In the genomic region with DNA sequence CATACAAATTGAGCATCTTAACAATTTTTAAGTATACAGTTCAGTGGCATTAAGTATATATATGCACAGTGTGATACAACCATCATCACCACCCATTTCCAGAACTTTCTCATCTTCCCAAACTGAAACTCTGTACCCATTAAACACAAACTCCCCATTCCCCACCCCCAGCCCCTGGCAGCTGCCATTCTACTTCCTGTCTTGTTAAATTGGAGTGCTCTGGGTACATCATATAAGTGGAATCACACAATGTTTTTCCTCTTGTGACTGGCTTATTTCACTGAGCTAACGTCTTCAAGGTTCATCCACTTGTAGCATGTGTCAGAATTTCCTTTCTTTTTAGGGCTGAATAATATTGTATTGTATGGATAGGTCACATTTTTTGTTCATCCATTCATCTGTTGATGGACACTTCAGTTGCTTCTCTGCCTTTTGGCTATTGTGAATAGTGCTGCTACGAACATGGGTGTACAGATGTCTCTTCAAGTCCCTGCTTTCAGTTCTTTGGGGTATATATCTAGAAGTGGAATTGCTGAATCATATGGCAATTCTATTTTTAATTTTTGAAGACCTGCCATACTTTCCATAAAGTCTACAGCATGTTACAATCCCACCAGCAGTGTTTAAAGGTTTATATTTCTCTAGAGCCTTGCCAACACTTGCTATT, we compare ENCODE assay signal across 14 cellular contexts. TPM values are rescaled to one million over a fixed set of nuclear protein-coding genes. Genes with fewer than 3 reads are reported as not detected.
DNase-seq lines count a peak whose midpoint lies in the region; ATAC-seq, FAIRE-seq and TF ChIP-seq lines count a peak whose summit lies in the region.
"Had no signal": no experiment of that assay in that cellular context is flagged by ENCODE, and none has a peak within 500 bp of the region (broad histone marks: within the 10 kb centered on the region; RNA-seq: fewer than 3 reads in every experiment).

No MANE protein-coding gene starts in this region.

- no peak for TF ChIP-seq POLR2A in GM12892 (IDR thresholded peaks at IDR 0.05; ENCODE audit: low read depth, low read length)

- peak overlapping the region; percentile 70 for H3K27ac ChIP-seq in DND-41 (ENCODE audit: low read length)
- H3K27ac ChIP-seq: SJCRH30 had no signal

- peaks cover 28% of the 10 kb centered on the region for H3K27me3 Mint-ChIP-seq in T-helper 2 cell treated with Interferon-gamma antibody and Interleukin-4, amounts not matched to agents 5 μg/mL and 100 μg/mL, for 36 hours (ENCODE audit: low read depth)
- peaks cover 12% of the 10 kb centered on the region for H3K27me3 Mint-ChIP-seq in activated T-helper 17 cell treated with anti-CD3 and anti-CD28 coated beads, Interleukin-2, amount 50 U/mL, for 72 hours
- no peaks in the 10 kb centered on the region for H3K27me3 Mint-ChIP-seq in natural killer cell (ENCODE audit: low read depth in 2 of 2)

- peak; percentile 35; the same call in 2 of the 3 replicates for ATAC-seq in DND-41 (ENCODE audit: insufficient read depth, low read depth)
- no peak for ATAC-seq in activated T-helper 17 cell treated with anti-CD3 and anti-CD28 coated beads, Interleukin-2, amount 50 U/mL, for 72 hours (replicated peaks)
- ATAC-seq in natural killer cell = no peak
- ATAC-seq in HG03139 (IDR thresholded peaks at IDR 0.05; ENCODE audit: unreplicated experiment) = no peak
- no peak for ATAC-seq in HG03439 (IDR thresholded peaks at IDR 0.05; ENCODE audit: unreplicated experiment)

- H3K4me3 Mint-ChIP-seq in T-helper 2 cell treated with Interferon-gamma antibody and Interleukin-4, amounts not matched to agents 5 μg/mL and 100 μg/mL, for 36 hours = peak overlapping the region; percentile 80
- H3K4me3 Mint-ChIP-seq in activated T-helper 17 cell treated with anti-CD3 and anti-CD28 coated beads, Interleukin-2, amount 50 U/mL, for 72 hours = peak overlapping the region; percentile 75
- H3K4me3 Mint-ChIP-seq in natural killer cell = peak overlapping the region; percentile 73
- H3K4me3 Mint-ChIP-seq: neural crest cell had no signal

- DNase-seq in T-helper 2 cell treated with Interferon-gamma antibody and Interleukin-4, amounts not matched to agents 5 μg/mL and 100 μg/mL, for 36 hours (ENCODE audit: low spot score) = no peak
- no peak for DNase-seq in T-helper 2 cell
- DNase-seq in DND-41 = peak; percentile 26
- DNase-seq in natural killer cell = no peak
- no peak for DNase-seq in GM12892 (ENCODE audit: insufficient read length)
- DNase-seq: ACHN, foreskin melanocyte, NCI-H1092, SJCRH30 had no signal

- H3K9ac ChIP-seq in DND-41 (ENCODE audit: low read depth, low read length) = no peak overlapping the region

- H3K4me1 ChIP-seq in DND-41 (ENCODE audit: insufficient read depth, low read length) = peaks cover 27% of the 10 kb centered on the region
- H3K4me1 ChIP-seq: SJCRH30 had no signal

- TF ChIP-seq CTCF in DND-41 (IDR thresholded peaks at IDR 0.05; ENCODE audit: borderline replicate concordance, extremely low read depth, low read length, poor library complexity, severe bottlenecking) = no peak
- no peak for TF ChIP-seq CTCF in natural killer cell (IDR thresholded peaks at IDR 0.05)

- H3K4me3 ChIP-seq in DND-41 (ENCODE audit: low read depth in 1 of 2, low read length in 2 of 2) = no peak overlapping the region
- H3K4me3 ChIP-seq: SJCRH30 had no signal

- no peaks in the 10 kb centered on the region for H3K36me3 Mint-ChIP-seq in T-helper 2 cell treated with Interferon-gamma antibody and Interleukin-4, amounts not matched to agents 5 μg/mL and 100 μg/mL, for 36 hours (ENCODE audit: low read depth)
- H3K36me3 Mint-ChIP-seq in activated T-helper 17 cell treated with anti-CD3 and anti-CD28 coated beads, Interleukin-2, amount 50 U/mL, for 72 hours (ENCODE audit: low read depth) = no peaks in the 10 kb centered on the region
- H3K36me3 Mint-ChIP-seq in natural killer cell = no peaks in the 10 kb centered on the region

- H3K4me1 Mint-ChIP-seq in T-helper 2 cell treated with Interferon-gamma antibody and Interleukin-4, amounts not matched to agents 5 μg/mL and 100 μg/mL, for 36 hours (ENCODE audit: low read depth) = peaks cover 22% of the 10 kb centered on the region
- H3K4me1 Mint-ChIP-seq in activated T-helper 17 cell treated with anti-CD3 and anti-CD28 coated beads, Interleukin-2, amount 50 U/mL, for 72 hours = peaks cover 26% of the 10 kb centered on the region
- peaks cover 23 to 26% of the 10 kb centered on the region in 2 donors for H3K4me1 Mint-ChIP-seq in natural killer cell

- no peaks in the 10 kb centered on the region for H3K36me3 ChIP-seq in DND-41 (ENCODE audit: insufficient read depth, low read length)
- H3K36me3 ChIP-seq: SJCRH30, tibial nerve had no signal

- H2AFZ ChIP-seq in DND-41 (ENCODE audit: low read depth, low read length) = no peak overlapping the region

- H4K20me1 ChIP-seq in DND-41 (ENCODE audit: insufficient read depth, low read length) = no peaks in the 10 kb centered on the region

- no peak overlapping the region for H3K4me2 ChIP-seq in DND-41 (ENCODE audit: insufficient read depth, low read length)

- no peaks in the 10 kb centered on the region for H3K79me2 ChIP-seq in DND-41 (ENCODE audit: insufficient read depth, low read length)

- no peak for FAIRE-seq in GM12892 (lab: Jason Lieb, UNC)

- no peaks in the 10 kb centered on the region for H3K27me3 ChIP-seq in DND-41 (ENCODE audit: insufficient read depth, low read length, poor library complexity)
- H3K27me3 ChIP-seq: SJCRH30, tibial nerve had no signal

- H3K27ac Mint-ChIP-seq in T-helper 2 cell treated with Interferon-gamma antibody and Interleukin-4, amounts not matched to agents 5 μg/mL and 100 μg/mL, for 36 hours = no peak overlapping the region
- H3K27ac Mint-ChIP-seq in activated T-helper 17 cell treated with anti-CD3 and anti-CD28 coated beads, Interleukin-2, amount 50 U/mL, for 72 hours = no peak overlapping the region
- H3K27ac Mint-ChIP-seq in natural killer cell = peak overlapping the region in 1 of 2 donors; percentile 79

- H3K9me3 Mint-ChIP-seq in T-helper 2 cell treated with Interferon-gamma antibody and Interleukin-4, amounts not matched to agents 5 μg/mL and 100 μg/mL, for 36 hours = no peaks in the 10 kb centered on the region
- no peaks in the 10 kb centered on the region for H3K9me3 Mint-ChIP-seq in activated T-helper 17 cell treated with anti-CD3 and anti-CD28 coated beads, Interleukin-2, amount 50 U/mL, for 72 hours
- H3K9me3 Mint-ChIP-seq in natural killer cell = no peaks in the 10 kb centered on the region
- H3K9me3 Mint-ChIP-seq: neural crest cell had no signal

- intact Hi-C loops in natural killer cell (cut with micrococcal nuclease) = no loop called here

- H3K9me3 ChIP-seq in DND-41 (ENCODE audit: insufficient read depth, low read length, severe bottlenecking) = no peaks in the 10 kb centered on the region
- H3K9me3 ChIP-seq: SJCRH30, tibial nerve had no signal

RNA-seq across cellular contexts. Expression of a gene that starts 19.6 kb away (rescaled TPM):
- total RNA-seq in activated T-helper 17 cell treated with anti-CD3 and anti-CD28 coated beads, Interleukin-2, amount 50 U/mL, for 72 hours = 10 to 100 TPM; 14.8 to 21.9 TPM
- total RNA-seq in natural killer cell = 10 to 100 TPM; 42.2 to 51.8 (median 44.0) TPM
- polyA plus RNA-seq in GM12892 (2012; ENCODE audit: missing spikeins) = 7.8 TPM
